Comparison of ENCODE assay signal across 12 cellular contexts in genomic region chr16:67243481-67243880, GRCh38. TPM values are rescaled to one million over a fixed set of nuclear protein-coding genes. Genes with fewer than 3 reads are reported as not detected.
DNase-seq lines count a peak whose midpoint lies in the region; ATAC-seq and TF ChIP-seq lines count a peak whose summit lies in the region.
"Had no signal": no experiment of that assay in that cellular context is flagged by ENCODE, and none has a peak within 500 bp of the region (broad histone marks: within the 10 kb centered on the region; RNA-seq: fewer than 3 reads in every experiment).

No MANE protein-coding gene starts in this region.

- peaks cover 10% of the 10 kb centered on the region for H3K27me3 Mint-ChIP-seq in dendritic cell treated with granulocyte-macrophage colony-stimulating factor and Interleukin-4, amounts not matched to agents 40 ng/mL and 50 ng/mL, for 4 days
- peaks cover 0 to 9% of the 10 kb centered on the region in 2 donors for H3K27me3 Mint-ChIP-seq in natural killer cell (ENCODE audit: low read depth in 2 of 2)

- H3K4me1 ChIP-seq in BE2C: peaks cover 21% of the 10 kb centered on the region

- peak; percentile 61 for DNase-seq in BE2C
- DNase-seq in M059J (ENCODE audit: low read depth): peak; percentile 49
- no peak for DNase-seq in natural killer cell
- DNase-seq in NCI-H1105 (lab: John Stamatoyannopoulos, UW): no peak
- DNase-seq: activated CD4-positive, alpha-beta T cell treated with anti-CD3 and anti-CD28 coated beads for 48 hours; DMS79; left colon; stimulated activated CD4-positive, alpha-beta T cell treated with anti-CD3 and anti-CD28 coated beads, Interleukin-4, amount 100 ng/mL, for 4 hours had no signal

- H3K9me3 ChIP-seq in BE2C: no peaks in the 10 kb centered on the region

- intact Hi-C loops in dendritic cell treated with granulocyte-macrophage colony-stimulating factor and Interleukin-4, amounts not matched to agents 40 ng/mL and 50 ng/mL, for 4 days (cut with micrococcal nuclease): loop anchor here (5.0 kb wide), 1 partner anchor 46 kb away; the partner anchor contains the start of gene ELMO3
- intact Hi-C loops in natural killer cell (cut with micrococcal nuclease): no loop called here

- H3K4me3 ChIP-seq in BE2C (ENCODE audit: low read depth, low read length): no peak overlapping the region

- peaks cover 79% of the 10 kb centered on the region for H3K4me1 Mint-ChIP-seq in dendritic cell treated with granulocyte-macrophage colony-stimulating factor and Interleukin-4, amounts not matched to agents 40 ng/mL and 50 ng/mL, for 4 days (ENCODE audit: low read depth)
- peaks cover 39 to 64% of the 10 kb centered on the region in 2 donors for H3K4me1 Mint-ChIP-seq in natural killer cell

- H3K27ac Mint-ChIP-seq in dendritic cell treated with granulocyte-macrophage colony-stimulating factor and Interleukin-4, amounts not matched to agents 40 ng/mL and 50 ng/mL, for 4 days: peak overlapping the region; percentile 88
- peak overlapping the region; percentile 94 to 98 for H3K27ac Mint-ChIP-seq in natural killer cell

- peaks cover 1% of the 10 kb centered on the region for H3K27me3 ChIP-seq in BE2C

- ATAC-seq in natural killer cell (no peak), GM21360 (IDR thresholded peaks at IDR 0.05; ENCODE audit: unreplicated experiment) (no peak), HG02938 (IDR thresholded peaks at IDR 0.05; ENCODE audit: unreplicated experiment) (no peak), HG02763 (IDR thresholded peaks at IDR 0.05; ENCODE audit: unreplicated experiment) (no peak)
- ATAC-seq: left colon had no signal

- peaks cover 26% of the 10 kb centered on the region for H3K36me3 Mint-ChIP-seq in dendritic cell treated with granulocyte-macrophage colony-stimulating factor and Interleukin-4, amounts not matched to agents 40 ng/mL and 50 ng/mL, for 4 days (ENCODE audit: low read depth)
- H3K36me3 Mint-ChIP-seq in natural killer cell: no peaks in the 10 kb centered on the region

- no peak for TF ChIP-seq CTCF in BE2C (IDR thresholded peaks at IDR 0.05; ENCODE audit: low read depth, low read length)
- no peak for TF ChIP-seq CTCF in natural killer cell (IDR thresholded peaks at IDR 0.05)

- no peaks in the 10 kb centered on the region for H3K36me3 ChIP-seq in BE2C

- H3K9me3 Mint-ChIP-seq in dendritic cell treated with granulocyte-macrophage colony-stimulating factor and Interleukin-4, amounts not matched to agents 40 ng/mL and 50 ng/mL, for 4 days: no peaks in the 10 kb centered on the region
- no peaks in the 10 kb centered on the region for H3K9me3 Mint-ChIP-seq in natural killer cell

- peak overlapping the region; percentile 89 for H3K4me3 Mint-ChIP-seq in dendritic cell treated with granulocyte-macrophage colony-stimulating factor and Interleukin-4, amounts not matched to agents 40 ng/mL and 50 ng/mL, for 4 days
- no peak overlapping the region for H3K4me3 Mint-ChIP-seq in natural killer cell

RNA-seq across cellular contexts. Expression of gene FHOD1, which starts 3.8 kb away (rescaled TPM):
- 37.9 TPM for polyA plus RNA-seq in BE2C (2012; ENCODE audit: insufficient read depth, insufficient read length, low read depth)
- 11.8 and 26.0 TPM in 2 replicates for total RNA-seq in M059J (2014; rRNA removed; shearing (Covaris generic))
- total RNA-seq in natural killer cell: 10 to 100 TPM; 79.3 to 96.8 (median 89.2) TPM

RNA-seq across cellular contexts. Expression of gene SLC9A5, which starts 5.3 kb away (rescaled TPM):
- polyA plus RNA-seq in BE2C (2012; ENCODE audit: insufficient read depth, insufficient read length, low read depth): 3.1 TPM
- 0.62 and 1.3 TPM in 2 replicates for total RNA-seq in M059J (2014; rRNA removed; shearing (Covaris generic))
- 1 to 10 TPM; 1.2 to 2.6 (median 1.6) TPM for total RNA-seq in natural killer cell

RNA-seq across cellular contexts. Expression of gene TMEM208, which starts 16.6 kb away (rescaled TPM):
- 298 TPM for polyA plus RNA-seq in BE2C (2012; ENCODE audit: insufficient read depth, insufficient read length, low read depth)
- total RNA-seq in M059J (2014; rRNA removed; shearing (Covaris generic)): 44.2 and 44.7 TPM in 2 replicates
- 10 to 100 TPM; 34.5 to 39.2 (median 36.7) TPM for total RNA-seq in natural killer cell

RNA-seq across cellular contexts. Expression of gene PLEKHG4, which starts 35.9 kb away (rescaled TPM):
- polyA plus RNA-seq in BE2C (2012; ENCODE audit: insufficient read depth, insufficient read length, low read depth): 8.8 TPM
- total RNA-seq in M059J (2014; rRNA removed; shearing (Covaris generic)): 2.2 and 2.5 TPM in 2 replicates
- 10 to 100 TPM in 1 of 3 donors, 1 to 10 TPM in 2; 6.8 to 14.7 (median 8.5) TPM for total RNA-seq in natural killer cell

RNA-seq across cellular contexts. Expression of gene ELMO3, which starts 44.5 kb away (rescaled TPM):
- 7.8 TPM for polyA plus RNA-seq in BE2C (2012; ENCODE audit: insufficient read depth, insufficient read length, low read depth)
- total RNA-seq in M059J (2014; rRNA removed; shearing (Covaris generic)): 0.62 and 1.2 TPM in 2 replicates
- 1 to 10 TPM; 1.9 to 3.3 (median 2.3) TPM for total RNA-seq in natural killer cell

Comparison
In these comparisons a context has a peak if more than half of its experiments do, and no peak if none do; other contexts are left out.
1. DNase-seq: peak in BE2C (single experiment) and M059J (single experiment); none in natural killer cell (single experiment) and NCI-H1105 (single experiment).